In the genomic region with DNA sequence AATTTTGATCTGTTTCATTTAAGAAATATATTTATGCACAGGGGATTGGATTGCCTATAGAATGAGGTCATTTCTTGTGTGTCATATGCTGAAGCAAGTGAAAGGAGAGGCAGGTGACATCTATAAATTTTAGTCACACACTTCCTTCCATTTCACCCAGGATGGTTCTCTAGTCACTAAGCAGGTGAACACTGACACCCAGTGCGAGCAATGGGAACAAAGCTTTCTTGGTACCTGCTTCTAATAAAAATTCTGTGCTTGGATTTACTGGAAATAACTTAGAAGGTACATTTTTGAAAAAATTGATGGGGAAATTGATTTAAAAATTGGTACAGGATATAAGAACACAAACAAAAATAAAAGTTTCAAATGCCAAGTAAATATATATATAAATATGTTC, we compare ENCODE assay signal across 2 cellular contexts.
TF ChIP-seq lines count a peak whose summit lies in the region.

No MANE protein-coding gene starts in this region.

TF ChIP-seq in H1, 55 proteins besides CTCF, POLR2A, EP300 and RAD21:
- no peak for TF ChIP-seq HDAC2 (IDR thresholded peaks at IDR 0.05; ENCODE audit: borderline replicate concordance in 1 of 2, low read depth in 2 of 2, low read length in 2 of 2)
- TF ChIP-seq SRF (IDR thresholded peaks at IDR 0.05; ENCODE audit: low read depth, low read length): no peak
- TF ChIP-seq BRCA1 (IDR thresholded peaks at IDR 0.05; ENCODE audit: low read depth, low read length): no peak
- TF ChIP-seq, protein P1, sequence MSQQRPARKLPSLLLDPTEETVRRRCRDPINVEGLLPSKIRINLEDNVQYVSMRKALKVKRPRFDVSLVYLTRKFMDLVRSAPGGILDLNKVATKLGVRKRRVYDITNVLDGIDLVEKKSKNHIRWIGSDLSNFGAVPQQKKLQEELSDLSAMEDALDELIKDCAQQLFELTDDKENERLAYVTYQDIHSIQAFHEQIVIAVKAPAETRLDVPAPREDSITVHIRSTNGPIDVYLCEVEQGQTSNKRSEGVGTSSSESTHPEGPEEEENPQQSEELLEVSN (IDR thresholded peaks at IDR 0.05): no peak
- TF ChIP-seq SIX5 (IDR thresholded peaks at IDR 0.05; ENCODE audit: low read depth, low read length): no peak
- no peak for TF ChIP-seq CBX5 (IDR thresholded peaks at IDR 0.05; ENCODE audit: low read depth, low read length)
- no peak for TF ChIP-seq SIRT6 (IDR thresholded peaks at IDR 0.05; ENCODE audit: low read length)
- no peak for TF ChIP-seq CHD2 (IDR thresholded peaks at IDR 0.05; ENCODE audit: low read length)
- TF ChIP-seq RNF2 (IDR thresholded peaks at IDR 0.05; ENCODE audit: borderline replicate concordance, low read depth, low read length, missing control alignments, poor library complexity, severe bottlenecking): no peak
- no peak for TF ChIP-seq HDAC6 (IDR thresholded peaks at IDR 0.05; ENCODE audit: low read depth, low read length)
- TF ChIP-seq GTF2F1 (IDR thresholded peaks at IDR 0.05; ENCODE audit: borderline replicate concordance, low read depth, low read length): no peak
- TF ChIP-seq, protein P2, sequence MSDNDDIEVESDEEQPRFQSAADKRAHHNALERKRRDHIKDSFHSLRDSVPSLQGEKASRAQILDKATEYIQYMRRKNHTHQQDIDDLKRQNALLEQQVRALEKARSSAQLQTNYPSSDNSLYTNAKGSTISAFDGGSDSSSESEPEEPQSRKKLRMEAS (IDR thresholded peaks at IDR 0.05): no peak
- TF ChIP-seq, protein P3, sequence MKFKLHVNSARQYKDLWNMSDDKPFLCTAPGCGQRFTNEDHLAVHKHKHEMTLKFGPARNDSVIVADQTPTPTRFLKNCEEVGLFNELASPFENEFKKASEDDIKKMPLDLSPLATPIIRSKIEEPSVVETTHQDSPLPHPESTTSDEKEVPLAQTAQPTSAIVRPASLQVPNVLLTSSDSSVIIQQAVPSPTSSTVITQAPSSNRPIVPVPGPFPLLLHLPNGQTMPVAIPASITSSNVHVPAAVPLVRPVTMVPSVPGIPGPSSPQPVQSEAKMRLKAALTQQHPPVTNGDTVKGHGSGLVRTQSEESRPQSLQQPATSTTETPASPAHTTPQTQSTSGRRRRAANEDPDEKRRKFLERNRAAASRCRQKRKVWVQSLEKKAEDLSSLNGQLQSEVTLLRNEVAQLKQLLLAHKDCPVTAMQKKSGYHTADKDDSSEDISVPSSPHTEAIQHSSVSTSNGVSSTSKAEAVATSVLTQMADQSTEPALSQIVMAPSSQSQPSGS (IDR thresholded peaks at IDR 0.05; ENCODE audit: low read length): no peak
- TF ChIP-seq EGR1 (IDR thresholded peaks at IDR 0.05; ENCODE audit: borderline replicate concordance, low read depth, low read length): no peak
- no peak for TF ChIP-seq TBP (IDR thresholded peaks at IDR 0.05; ENCODE audit: low read depth, low read length)
- TF ChIP-seq JUN (IDR thresholded peaks at IDR 0.05; ENCODE audit: low read depth, low read length): no peak

TF ChIP-seq in WTC11, 78 proteins besides CTCF, POLR2A, EP300 and RAD21:
- TF ChIP-seq, protein P4, sequence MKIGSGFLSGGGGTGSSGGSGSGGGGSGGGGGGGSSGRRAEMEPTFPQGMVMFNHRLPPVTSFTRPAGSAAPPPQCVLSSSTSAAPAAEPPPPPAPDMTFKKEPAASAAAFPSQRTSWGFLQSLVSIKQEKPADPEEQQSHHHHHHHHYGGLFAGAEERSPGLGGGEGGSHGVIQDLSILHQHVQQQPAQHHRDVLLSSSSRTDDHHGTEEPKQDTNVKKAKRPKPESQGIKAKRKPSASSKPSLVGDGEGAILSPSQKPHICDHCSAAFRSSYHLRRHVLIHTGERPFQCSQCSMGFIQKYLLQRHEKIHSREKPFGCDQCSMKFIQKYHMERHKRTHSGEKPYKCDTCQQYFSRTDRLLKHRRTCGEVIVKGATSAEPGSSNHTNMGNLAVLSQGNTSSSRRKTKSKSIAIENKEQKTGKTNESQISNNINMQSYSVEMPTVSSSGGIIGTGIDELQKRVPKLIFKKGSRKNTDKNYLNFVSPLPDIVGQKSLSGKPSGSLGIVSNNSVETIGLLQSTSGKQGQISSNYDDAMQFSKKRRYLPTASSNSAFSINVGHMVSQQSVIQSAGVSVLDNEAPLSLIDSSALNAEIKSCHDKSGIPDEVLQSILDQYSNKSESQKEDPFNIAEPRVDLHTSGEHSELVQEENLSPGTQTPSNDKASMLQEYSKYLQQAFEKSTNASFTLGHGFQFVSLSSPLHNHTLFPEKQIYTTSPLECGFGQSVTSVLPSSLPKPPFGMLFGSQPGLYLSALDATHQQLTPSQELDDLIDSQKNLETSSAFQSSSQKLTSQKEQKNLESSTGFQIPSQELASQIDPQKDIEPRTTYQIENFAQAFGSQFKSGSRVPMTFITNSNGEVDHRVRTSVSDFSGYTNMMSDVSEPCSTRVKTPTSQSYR (CRISPR knock-in tag; IDR thresholded peaks at IDR 0.05): no peak
- TF ChIP-seq SMAD4 (CRISPR knock-in tag; IDR thresholded peaks at IDR 0.05): no peak
- no peak for TF ChIP-seq GABPB1 (CRISPR knock-in tag; IDR thresholded peaks at IDR 0.05)
- TF ChIP-seq, protein P5, sequence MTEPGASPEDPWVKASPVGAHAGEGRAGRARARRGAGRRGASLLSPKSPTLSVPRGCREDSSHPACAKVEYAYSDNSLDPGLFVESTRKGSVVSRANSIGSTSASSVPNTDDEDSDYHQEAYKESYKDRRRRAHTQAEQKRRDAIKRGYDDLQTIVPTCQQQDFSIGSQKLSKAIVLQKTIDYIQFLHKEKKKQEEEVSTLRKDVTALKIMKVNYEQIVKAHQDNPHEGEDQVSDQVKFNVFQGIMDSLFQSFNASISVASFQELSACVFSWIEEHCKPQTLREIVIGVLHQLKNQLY (CRISPR knock-in tag; IDR thresholded peaks at IDR 0.05): no peak
- no peak for TF ChIP-seq FOXP1 (CRISPR knock-in tag; IDR thresholded peaks at IDR 0.05; ENCODE audit: borderline replicate concordance)
- TF ChIP-seq NFATC4 (CRISPR knock-in tag; IDR thresholded peaks at IDR 0.05): no peak
- TF ChIP-seq, protein P6, sequence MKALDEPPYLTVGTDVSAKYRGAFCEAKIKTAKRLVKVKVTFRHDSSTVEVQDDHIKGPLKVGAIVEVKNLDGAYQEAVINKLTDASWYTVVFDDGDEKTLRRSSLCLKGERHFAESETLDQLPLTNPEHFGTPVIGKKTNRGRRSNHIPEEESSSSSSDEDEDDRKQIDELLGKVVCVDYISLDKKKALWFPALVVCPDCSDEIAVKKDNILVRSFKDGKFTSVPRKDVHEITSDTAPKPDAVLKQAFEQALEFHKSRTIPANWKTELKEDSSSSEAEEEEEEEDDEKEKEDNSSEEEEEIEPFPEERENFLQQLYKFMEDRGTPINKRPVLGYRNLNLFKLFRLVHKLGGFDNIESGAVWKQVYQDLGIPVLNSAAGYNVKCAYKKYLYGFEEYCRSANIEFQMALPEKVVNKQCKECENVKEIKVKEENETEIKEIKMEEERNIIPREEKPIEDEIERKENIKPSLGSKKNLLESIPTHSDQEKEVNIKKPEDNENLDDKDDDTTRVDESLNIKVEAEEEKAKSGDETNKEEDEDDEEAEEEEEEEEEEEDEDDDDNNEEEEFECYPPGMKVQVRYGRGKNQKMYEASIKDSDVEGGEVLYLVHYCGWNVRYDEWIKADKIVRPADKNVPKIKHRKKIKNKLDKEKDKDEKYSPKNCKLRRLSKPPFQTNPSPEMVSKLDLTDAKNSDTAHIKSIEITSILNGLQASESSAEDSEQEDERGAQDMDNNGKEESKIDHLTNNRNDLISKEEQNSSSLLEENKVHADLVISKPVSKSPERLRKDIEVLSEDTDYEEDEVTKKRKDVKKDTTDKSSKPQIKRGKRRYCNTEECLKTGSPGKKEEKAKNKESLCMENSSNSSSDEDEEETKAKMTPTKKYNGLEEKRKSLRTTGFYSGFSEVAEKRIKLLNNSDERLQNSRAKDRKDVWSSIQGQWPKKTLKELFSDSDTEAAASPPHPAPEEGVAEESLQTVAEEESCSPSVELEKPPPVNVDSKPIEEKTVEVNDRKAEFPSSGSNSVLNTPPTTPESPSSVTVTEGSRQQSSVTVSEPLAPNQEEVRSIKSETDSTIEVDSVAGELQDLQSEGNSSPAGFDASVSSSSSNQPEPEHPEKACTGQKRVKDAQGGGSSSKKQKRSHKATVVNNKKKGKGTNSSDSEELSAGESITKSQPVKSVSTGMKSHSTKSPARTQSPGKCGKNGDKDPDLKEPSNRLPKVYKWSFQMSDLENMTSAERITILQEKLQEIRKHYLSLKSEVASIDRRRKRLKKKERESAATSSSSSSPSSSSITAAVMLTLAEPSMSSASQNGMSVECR (CRISPR knock-in tag; IDR thresholded peaks at IDR 0.05; ENCODE audit: borderline replicate concordance): no peak
- no peak for TF ChIP-seq CBFB (CRISPR knock-in tag; IDR thresholded peaks at IDR 0.05; ENCODE audit: low read depth)
- no peak for TF ChIP-seq ZNF396 (CRISPR knock-in tag; IDR thresholded peaks at IDR 0.05; ENCODE audit: borderline replicate concordance)
- no peak for TF ChIP-seq IRF2 (CRISPR knock-in tag; IDR thresholded peaks at IDR 0.05; ENCODE audit: borderline replicate concordance, low read depth)
- no peak for TF ChIP-seq EMX1 (CRISPR knock-in tag; IDR thresholded peaks at IDR 0.05)
TF ChIP-seq in WTC11: peak in this region for 0.
